ENCODE assay signal across 17 cellular contexts in genomic region chr2:134193006-134193405, GRCh38.
DNase-seq lines count a peak whose midpoint lies in the region; ATAC-seq, FAIRE-seq and TF ChIP-seq lines count a peak whose summit lies in the region.
"Had no signal": no experiment of that assay in that cellular context is flagged by ENCODE, and none has a peak within 500 bp of the region (broad histone marks: within the 10 kb centered on the region; RNA-seq: fewer than 3 reads in every experiment).

No MANE protein-coding gene starts in this region.

- ATAC-seq in HG02970 (IDR thresholded peaks at IDR 0.05; ENCODE audit: low FRiP score, unreplicated experiment) (no peak), GM21723 (IDR thresholded peaks at IDR 0.05; ENCODE audit: unreplicated experiment) (no peak)
- ATAC-seq: activated naive CD4-positive, alpha-beta T cell treated with anti-CD3 and anti-CD28 coated beads, Interleukin-2, amount 50 U/mL, for 72 hours had no signal

- FAIRE-seq in frontal cortex (lab: Jason Lieb, UNC): peak; percentile 59

- no peaks in the 10 kb centered on the region for H3K27me3 ChIP-seq in brain microvascular endothelial cell (replicated peaks)
- H3K27me3 ChIP-seq: BLaER1 treated with 17β-estradiol and CSF1 and Interleukin-3, amounts not matched to agents 10 nM and 100 nM; tibial nerve had no signal

- in situ Hi-C loops in brain microvascular endothelial cell (cut with HindIII; ENCODE audit: low pct_ligation_motif_present, low sequenced_read_pairs) (no loop called here), G401 (cut with HindIII; ENCODE audit: low sequenced_read_pairs) (no loop called here)

- TF ChIP-seq CTCF in brain microvascular endothelial cell (IDR thresholded peaks at IDR 0.05; ENCODE audit: low read depth, low read length, missing control alignments): no peak

- no peaks in the 10 kb centered on the region for H3K36me3 ChIP-seq in brain microvascular endothelial cell (replicated peaks)
- H3K36me3 ChIP-seq: tibial nerve had no signal

- DNase-seq in A172 (ENCODE audit: low spot score) (peak; percentile 36), M059J (ENCODE audit: low read depth) (peak; percentile 61), brain microvascular endothelial cell (peak; percentile 72), frontal cortex (ENCODE audit: low spot score in 2 of 2) (no peak), G401 (ENCODE audit: low spot score) (no peak)
- no peak for DNase-seq in activated naive CD4-positive, alpha-beta T cell treated with anti-CD3 and anti-CD28 coated beads, Interleukin-2, amount 50 U/mL, for 16 hours
- DNase-seq: 8988T; activated CD4-positive, alpha-beta memory T cell treated with anti-CD3 and anti-CD28 coated beads for 36 hours; NCI-H2029; Right ventricle myocardium superior; stimulated activated CD4-positive, alpha-beta T cell treated with anti-CD3 and anti-CD28 coated beads, Interleukin-12 subunit alpha, Interleukin-12 subunit beta, amount 100 ng/mL, for 4 hours had no signal

- no peak overlapping the region for H3K27ac ChIP-seq in brain microvascular endothelial cell
- H3K27ac ChIP-seq: BLaER1 treated with 17β-estradiol and CSF1 and Interleukin-3, amounts not matched to agents 10 nM and 100 nM; VCaP had no signal

- H3K4me3 ChIP-seq in brain microvascular endothelial cell (ENCODE audit: low read depth, low read length): no peak overlapping the region
- H3K4me3 ChIP-seq: BLaER1 treated with 17β-estradiol and CSF1 and Interleukin-3, amounts not matched to agents 10 nM and 100 nM; tibial nerve had no signal

Comparison
In these comparisons a context has a peak if more than half of its experiments do, and no peak if none do; other contexts are left out.
1. DNase-seq: peak in A172 (single experiment), M059J (single experiment) and brain microvascular endothelial cell (single experiment); none in frontal cortex (0 of 2), activated naive CD4-positive, alpha-beta T cell treated with anti-CD3 and anti-CD28 coated beads, Interleukin-2, amount 50 U/mL, for 16 hours (single experiment) and G401 (single experiment).